Comparison of ENCODE assay signal across 9 cellular contexts in the genomic region with DNA sequence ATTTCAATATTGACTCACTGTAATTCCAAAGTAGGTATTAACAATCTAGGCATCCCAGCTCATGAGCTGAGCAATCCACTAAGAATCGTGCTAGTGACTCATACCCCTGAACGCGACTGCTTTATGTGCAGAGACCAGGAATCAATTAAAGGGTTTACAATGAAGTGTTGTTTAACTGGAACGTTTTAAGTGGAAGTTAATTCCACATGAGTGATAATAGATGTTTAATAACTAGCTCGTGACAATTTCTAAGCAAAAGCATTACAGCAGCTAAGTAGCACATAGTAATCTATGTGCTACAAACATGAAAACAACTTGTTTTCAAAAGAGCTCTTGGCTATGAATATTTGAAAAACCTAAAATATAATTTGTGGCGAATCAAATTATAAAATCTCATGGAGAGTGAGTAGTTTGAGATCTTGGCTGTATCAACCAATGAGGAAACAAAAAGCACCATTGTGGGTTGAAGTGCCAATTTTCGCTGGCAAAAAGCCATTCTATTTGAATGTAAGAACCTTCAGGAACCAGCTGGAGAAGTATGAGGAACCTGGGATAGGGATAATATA. TPM values are rescaled to one million over a fixed set of nuclear protein-coding genes. Genes with fewer than 3 reads are reported as not detected.
DNase-seq lines count a peak whose midpoint lies in the region; ATAC-seq and TF ChIP-seq lines count a peak whose summit lies in the region.
"Had no signal": no experiment of that assay in that cellular context is flagged by ENCODE, and none has a peak within 500 bp of the region (broad histone marks: within the 10 kb centered on the region; RNA-seq: fewer than 3 reads in every experiment).

No MANE protein-coding gene starts in this region.

- H3K27ac ChIP-seq in body of pancreas, result no peak overlapping the region

- ATAC-seq in SK-N-SH treated with all-trans-retinoic acid at 6 μM for 48 hours (peak; percentile 93), GM21786 (IDR thresholded peaks at IDR 0.05; ENCODE audit: unreplicated experiment) (no peak), body of pancreas (no peak)
- no peak for ATAC-seq in activated CD8-positive, alpha-beta T cell treated with anti-CD3 and anti-CD28 coated beads, Interleukin-2, amount 10 ng/mL, durations not matched to agents 7 days and 5 days

- H3K4me3 Mint-ChIP-seq in activated CD8-positive, alpha-beta T cell treated with anti-CD3 and anti-CD28 coated beads, Interleukin-2, amount 10 ng/mL, durations not matched to agents 7 days and 5 days, result no peak overlapping the region

- peak; percentile 92 for DNase-seq in COR-L47 (lab: John Stamatoyannopoulos, UW)
- peak; percentile 82 to 98 (median 84) for DNase-seq in NCI-H1417 (lab: John Stamatoyannopoulos, UW)
- DNase-seq in kidney epithelial cell (ENCODE audit: low read depth), result peak; percentile 84
- DNase-seq in activated CD8-positive, alpha-beta T cell treated with anti-CD3 and anti-CD28 coated beads, Interleukin-2, amount 10 ng/mL, durations not matched to agents 7 days and 5 days, result no peak
- DNase-seq in activated gamma-delta T cell treated with Interleukin-2 at 50 U/mL for 16 hours, result no peak
- DNase-seq in body of pancreas, result no peak

- TF ChIP-seq CTCF in kidney epithelial cell (IDR thresholded peaks at IDR 0.05; ENCODE audit: insufficient read depth, low read length, poor library complexity, severe bottlenecking) (no peak), body of pancreas (IDR thresholded peaks at IDR 0.05) (no peak)

- H3K4me1 Mint-ChIP-seq in activated CD8-positive, alpha-beta T cell treated with anti-CD3 and anti-CD28 coated beads, Interleukin-2, amount 10 ng/mL, durations not matched to agents 7 days and 5 days (ENCODE audit: low read depth), result no peaks in the 10 kb centered on the region

- H3K27me3 ChIP-seq in kidney epithelial cell (ENCODE audit: control insufficient read depth, insufficient read depth, low read length), result no peaks in the 10 kb centered on the region
- peaks cover 0 to 5% of the 10 kb centered on the region in 2 donors for H3K27me3 ChIP-seq in body of pancreas

- intact Hi-C loops in body of pancreas (cut with DNase I), result no loop called here

- POLR2A ChIA-PET in activated CD8-positive, alpha-beta T cell treated with anti-CD3 and anti-CD28 coated beads, Interleukin-2, amount 10 ng/mL, durations not matched to agents 7 days and 5 days (lab: Charles Lee), result no interaction called here

- H3K4me1 ChIP-seq in body of pancreas, result no peaks in the 10 kb centered on the region

- 19 to 21% methylated on average over 7 of the region's 7 CpGs for WGBS in body of pancreas, 2 donors

- no peaks in the 10 kb centered on the region for H3K36me3 Mint-ChIP-seq in activated CD8-positive, alpha-beta T cell treated with anti-CD3 and anti-CD28 coated beads, Interleukin-2, amount 10 ng/mL, durations not matched to agents 7 days and 5 days (ENCODE audit: low read depth)

- CTCF ChIA-PET in activated CD8-positive, alpha-beta T cell treated with anti-CD3 and anti-CD28 coated beads, Interleukin-2, amount 10 ng/mL, durations not matched to agents 7 days and 5 days (lab: Charles Lee), result interaction anchor here (1.0 kb wide), 1 partner anchor 41 kb away, joined by 4 read pairs; no protein-coding TSS in a partner anchor

- H3K27ac Mint-ChIP-seq in activated CD8-positive, alpha-beta T cell treated with anti-CD3 and anti-CD28 coated beads, Interleukin-2, amount 10 ng/mL, durations not matched to agents 7 days and 5 days, result no peak overlapping the region

- H3K27me3 Mint-ChIP-seq in activated CD8-positive, alpha-beta T cell treated with anti-CD3 and anti-CD28 coated beads, Interleukin-2, amount 10 ng/mL, durations not matched to agents 7 days and 5 days (ENCODE audit: low read depth), result peaks cover 1% of the 10 kb centered on the region

- no peak for TF ChIP-seq POLR2A in body of pancreas (IDR thresholded peaks at IDR 0.05)

- no peaks in the 10 kb centered on the region for H3K9me3 Mint-ChIP-seq in activated CD8-positive, alpha-beta T cell treated with anti-CD3 and anti-CD28 coated beads, Interleukin-2, amount 10 ng/mL, durations not matched to agents 7 days and 5 days (ENCODE audit: insufficient read depth)

- H3K9me3 ChIP-seq in body of pancreas, result no peaks in the 10 kb centered on the region

- H3K36me3 ChIP-seq in kidney epithelial cell (ENCODE audit: control insufficient read depth, insufficient read depth, low read length) (no peaks in the 10 kb centered on the region), body of pancreas (replicated peaks in 1 of 2; ENCODE audit: insufficient read depth in 1 of 2, low read depth in 2 of 2) (no peaks in the 10 kb centered on the region)

- H3K4me3 ChIP-seq in kidney epithelial cell (ENCODE audit: low read depth, low read length) (no peak overlapping the region), body of pancreas (no peak overlapping the region)

TF ChIP-seq in SK-N-SH treated with all-trans-retinoic acid at 6 μM for 48 hours, 23 proteins besides CTCF, POLR2A, EP300 and RAD21:
- TF ChIP-seq ISL1 (CRISPR knock-in tag; IDR thresholded peaks at IDR 0.05) (peak; percentile 82), ZC3H10 (CRISPR knock-in tag; IDR thresholded peaks at IDR 0.05) (no peak), TCF4 (CRISPR knock-in tag; IDR thresholded peaks at IDR 0.05; ENCODE audit: borderline replicate concordance) (no peak)

RNA-seq across cellular contexts. Expression of gene GJC1, which starts 9.4 kb away (rescaled TPM):
- total RNA-seq in kidney epithelial cell (25.7 and 36.9 TPM in 2 replicates), body of pancreas (1 to 10 TPM; 1.6 to 2.6 TPM)
- total RNA-seq in activated CD8-positive, alpha-beta T cell treated with anti-CD3 and anti-CD28 coated beads, Interleukin-2, amount 10 ng/mL, durations not matched to agents 7 days and 5 days, result 1 to 10 TPM; 1.6 to 2.2 TPM
- total RNA-seq: mononuclear cell had no signal

RNA-seq across cellular contexts. Expression of gene HIGD1B, which starts 27.0 kb away (rescaled TPM):
- not detected in 2 replicates for total RNA-seq in kidney epithelial cell
- not detected for total RNA-seq in activated CD8-positive, alpha-beta T cell treated with anti-CD3 and anti-CD28 coated beads, Interleukin-2, amount 10 ng/mL, durations not matched to agents 7 days and 5 days
- 1 to 10 TPM in 1 of 2 donors, not detected in 1; 9.6 TPM for total RNA-seq in body of pancreas
- total RNA-seq: mononuclear cell had no signal

Comparison
In these comparisons a context has a peak if more than half of its experiments do, and no peak if none do; other contexts are left out.
1. DNase-seq: peak in COR-L47 (single experiment), NCI-H1417 (3 of 3) and kidney epithelial cell (single experiment); none in activated CD8-positive, alpha-beta T cell treated with anti-CD3 and anti-CD28 coated beads, Interleukin-2, amount 10 ng/mL, durations not matched to agents 7 days and 5 days (single experiment), activated gamma-delta T cell treated with Interleukin-2 at 50 U/mL for 16 hours (single experiment) and body of pancreas (0 of 4).